Comparison of ENCODE assay signal across 23 cellular contexts in genomic region chr12:93794738-93795137, GRCh38.
"Had no signal": no experiment of that assay in that cellular context is flagged by ENCODE, and none has a peak within 500 bp of the region (broad histone marks: within the 10 kb centered on the region; RNA-seq: fewer than 3 reads in every experiment).

No MANE protein-coding gene starts in this region.

- DNase-seq: dermis blood vessel endothelial cell; effector memory CD4-positive, alpha-beta T cell; foreskin keratinocyte; heart left ventricle; kidney; midbrain; naive thymus-derived CD4-positive, alpha-beta T cell; right lobe of liver; stimulated activated CD4-positive, alpha-beta T cell treated with anti-CD3 and anti-CD28 coated beads, Interleukin-15, amount 100 ng/mL, for 24 hours; stimulated activated CD4-positive, alpha-beta T cell treated with anti-CD3 and anti-CD28 coated beads, Interleukin-2, amount 100 ng/mL, for 48 hours; stimulated activated naive CD4-positive, alpha-beta T cell treated with Interleukin-2 at 50 U/mL for 16 hours; stomach; testis; tibial artery had no signal

- FAIRE-seq: endothelial cell of umbilical vein, kidney, small intestine had no signal

- H3K4me2 ChIP-seq: hepatocyte, neural progenitor cell had no signal

- H3K9ac ChIP-seq: neural progenitor cell, parathyroid adenoma had no signal

- ATAC-seq: foreskin keratinocyte; gastroesophageal sphincter; naive thymus-derived CD4-positive, alpha-beta T cell had no signal

- H3K4me1 ChIP-seq: neural progenitor cell, testis had no signal

- H3K4me3 ChIP-seq: coronary artery, esophagus muscularis mucosa, gastroesophageal sphincter, heart left ventricle, hepatocyte, lung, neural progenitor cell, right lobe of liver, stomach, testis, tibial artery had no signal

- H3K36me3 ChIP-seq: esophagus muscularis mucosa, gastroesophageal sphincter, heart left ventricle, neural progenitor cell, right lobe of liver, stomach, tibial artery had no signal

- H3K9me3 ChIP-seq: esophagus muscularis mucosa, gastroesophageal sphincter, heart left ventricle, right lobe of liver, stomach, testis, tibial artery had no signal

- H3K79me2 ChIP-seq: hepatocyte had no signal

- H2AFZ ChIP-seq: hepatocyte, neural progenitor cell, parathyroid adenoma had no signal

- H3K27ac ChIP-seq: coronary artery, esophagus muscularis mucosa, foreskin keratinocyte, gastroesophageal sphincter, hepatocyte, neural progenitor cell, right lobe of liver, stomach, testis, tibial artery had no signal

- H3K27me3 ChIP-seq: esophagus muscularis mucosa, foreskin keratinocyte, gastroesophageal sphincter, heart left ventricle, hepatocyte, neural progenitor cell, right lobe of liver, stomach, testis, tibial artery had no signal
